39 cellular contexts compared by ENCODE assay signal in genomic region chr1:12644829-12645228, GRCh38. TPM values are rescaled to one million over a fixed set of nuclear protein-coding genes. Genes with fewer than 3 reads are reported as not detected.
"Had no signal": no experiment of that assay in that cellular context is flagged by ENCODE, and none has a peak within 500 bp of the region (broad histone marks: within the 10 kb centered on the region; RNA-seq: fewer than 3 reads in every experiment).

No MANE protein-coding gene starts in this region.

- DNase-seq: activated CD4-positive, alpha-beta memory T cell treated with anti-CD3 and anti-CD28 coated beads, Interleukin-2, amount 10 ng/mL, durations not matched to agents 7 days and 5 days; activated CD4-positive, alpha-beta T cell treated with anti-CD3 and anti-CD28 coated beads for 1 hour; activated CD4-positive, alpha-beta T cell treated with anti-CD3 and anti-CD28 coated beads for 36 hours; activated CD4-positive, alpha-beta T cell treated with anti-CD3 and anti-CD28 coated beads for 48 hours; activated CD4-positive, alpha-beta T cell treated with anti-CD3 and anti-CD28 coated beads, Interleukin-2, amount 10 ng/mL, durations not matched to agents 7 days and 5 days; activated CD4-positive, alpha-beta T cell treated with anti-CD3 and anti-CD28 coated beads, Interleukin-2, amount 50 U/mL, for 48 hours; activated CD4-positive, CD25-positive, alpha-beta regulatory T cell; activated CD8-positive, alpha-beta memory T cell treated with anti-CD3 and anti-CD28 coated beads for 24 hours; activated CD8-positive, alpha-beta memory T cell treated with anti-CD3 and anti-CD28 coated beads, Interleukin-2, amount 10 ng/mL, durations not matched to agents 7 days and 5 days; activated CD8-positive, alpha-beta memory T cell treated with anti-CD3 and anti-CD28 coated beads, Interleukin-2, amount 50 U/mL, for 48 hours; activated CD8-positive, alpha-beta T cell treated with anti-CD3 and anti-CD28 coated beads, Interleukin-2, amount 10 ng/mL, durations not matched to agents 7 days and 5 days; activated effector memory CD4-positive, alpha-beta T cell treated with Interleukin-2 at 50 U/mL for 16 hours; activated gamma-delta T cell; activated naive CD4-positive, alpha-beta T cell treated with anti-CD3 and anti-CD28 coated beads, Interleukin-2, amount 10 ng/mL, durations not matched to agents 7 days and 5 days; activated naive CD4-positive, alpha-beta T cell treated with Interleukin-2 at 50 U/mL for 16 hours; activated naive CD8-positive, alpha-beta T cell treated with anti-CD3 and anti-CD28 coated beads, Interleukin-2, amount 10 ng/mL, durations not matched to agents 7 days and 5 days; activated naive CD8-positive, alpha-beta T cell treated with anti-CD3 and anti-CD28 coated beads, Interleukin-2, amount 50 U/mL, for 24 hours; activated T-cell treated with anti-CD3 and anti-CD28 coated beads, Interleukin-2, amount 50 U/mL, for 24 hours; activated T-cell treated with anti-CD3 and anti-CD28 coated beads, Interleukin-2, amount 50 U/mL, for 48 hours; amygdala; anterior cingulate cortex; caudate nucleus; cerebellar nuclear complex; T-helper 2 cell; T-helper 9 cell had no signal

- H3K4me1 ChIP-seq: ascending aorta had no signal

- H3K27me3 ChIP-seq: ascending aorta had no signal

- H3K27ac ChIP-seq: ascending aorta, cardiac muscle cell, VCaP had no signal

- H3K27me3 Mint-ChIP-seq: activated naive CD4-positive, alpha-beta T cell treated with anti-CD3 and anti-CD28 coated beads, Interleukin-2, amount 50 U/mL, for 24 hours had no signal

- H3K4me1 Mint-ChIP-seq: activated CD4-positive, alpha-beta memory T cell treated with anti-CD3 and anti-CD28 coated beads, Interleukin-2, amount 10 ng/mL, durations not matched to agents 7 days and 5 days; activated CD4-positive, alpha-beta T cell treated with anti-CD3 and anti-CD28 coated beads for 36 hours; activated CD4-positive, alpha-beta T cell treated with anti-CD3 and anti-CD28 coated beads, Interleukin-2, amount 10 ng/mL, durations not matched to agents 7 days and 5 days; activated CD8-positive, alpha-beta memory T cell treated with anti-CD3 and anti-CD28 coated beads, Interleukin-2, amount 10 ng/mL, durations not matched to agents 7 days and 5 days; activated naive CD4-positive, alpha-beta T cell treated with anti-CD3 and anti-CD28 coated beads, Interleukin-2, amount 10 ng/mL, durations not matched to agents 7 days and 5 days; activated naive CD4-positive, alpha-beta T cell treated with anti-CD3 and anti-CD28 coated beads, Interleukin-2, amount 50 U/mL, for 24 hours; activated naive CD8-positive, alpha-beta T cell treated with anti-CD3 and anti-CD28 coated beads, Interleukin-2, amount 10 ng/mL, durations not matched to agents 7 days and 5 days; activated naive CD8-positive, alpha-beta T cell treated with anti-CD3 and anti-CD28 coated beads, Interleukin-2, amount 50 U/mL, for 24 hours; central memory CD8-positive, alpha-beta T cell had no signal

- ATAC-seq: activated CD4-positive, alpha-beta T cell treated with anti-CD3 and anti-CD28 coated beads for 36 hours; activated CD4-positive, CD25-positive, alpha-beta regulatory T cell treated with anti-CD3 and anti-CD28 coated beads, Interleukin-2, amount 50 U/mL, for 24 hours; activated CD8-positive, alpha-beta T cell treated with anti-CD3 and anti-CD28 coated beads, Interleukin-2, amount 10 ng/mL, durations not matched to agents 7 days and 5 days; activated naive CD8-positive, alpha-beta T cell treated with anti-CD3 and anti-CD28 coated beads, Interleukin-2, amount 50 U/mL, for 24 hours had no signal

- H3K27ac Mint-ChIP-seq: activated CD4-positive, alpha-beta memory T cell treated with anti-CD3 and anti-CD28 coated beads, Interleukin-2, amount 10 ng/mL, durations not matched to agents 7 days and 5 days; activated CD4-positive, alpha-beta T cell treated with anti-CD3 and anti-CD28 coated beads for 36 hours; activated CD4-positive, alpha-beta T cell treated with anti-CD3 and anti-CD28 coated beads, Interleukin-2, amount 10 ng/mL, durations not matched to agents 7 days and 5 days; activated CD8-positive, alpha-beta memory T cell treated with anti-CD3 and anti-CD28 coated beads, Interleukin-2, amount 10 ng/mL, durations not matched to agents 7 days and 5 days; activated CD8-positive, alpha-beta T cell treated with anti-CD3 and anti-CD28 coated beads, Interleukin-2, amount 10 ng/mL, durations not matched to agents 7 days and 5 days; activated naive CD4-positive, alpha-beta T cell treated with anti-CD3 and anti-CD28 coated beads, Interleukin-2, amount 10 ng/mL, durations not matched to agents 7 days and 5 days; activated naive CD8-positive, alpha-beta T cell; activated naive CD8-positive, alpha-beta T cell treated with anti-CD3 and anti-CD28 coated beads, Interleukin-2, amount 10 ng/mL, durations not matched to agents 7 days and 5 days; activated naive CD8-positive, alpha-beta T cell treated with anti-CD3 and anti-CD28 coated beads, Interleukin-2, amount 50 U/mL, for 24 hours; activated T-cell treated with anti-CD3 and anti-CD28 coated beads, Interleukin-2, amount 50 U/mL, for 24 hours; activated T-helper 2 cell treated with anti-CD3 and anti-CD28 coated beads, Interferon-gamma antibody, Interleukin-2, Interleukin-4, amounts not matched to agents 10 μg/mL and 5 μg/mL and 100 μg/mL, durations not matched to agents 14 hours and 24 hours and 36 hours; brain; T-helper 1 cell treated with Interleukin-12 subunit alpha and Interleukin-12 subunit beta and Interleukin-4 antibody, amounts not matched to agents 30 μg/mL and 1 μg/mL, for 36 hours; T-helper 2 cell treated with Interferon-gamma antibody and Interleukin-4, amounts not matched to agents 5 μg/mL and 100 μg/mL, for 36 hours had no signal

- H3K4me3 Mint-ChIP-seq: activated CD4-positive, alpha-beta memory T cell treated with anti-CD3 and anti-CD28 coated beads, Interleukin-2, amount 10 ng/mL, durations not matched to agents 7 days and 5 days; activated CD4-positive, alpha-beta T cell treated with anti-CD3 and anti-CD28 coated beads for 36 hours; activated CD4-positive, alpha-beta T cell treated with anti-CD3 and anti-CD28 coated beads, Interleukin-2, amount 10 ng/mL, durations not matched to agents 7 days and 5 days; activated CD8-positive, alpha-beta memory T cell treated with anti-CD3 and anti-CD28 coated beads, Interleukin-2, amount 10 ng/mL, durations not matched to agents 7 days and 5 days; activated CD8-positive, alpha-beta T cell treated with anti-CD3 and anti-CD28 coated beads, Interleukin-2, amount 10 ng/mL, durations not matched to agents 7 days and 5 days; activated naive CD4-positive, alpha-beta T cell treated with anti-CD3 and anti-CD28 coated beads, Interleukin-2, amount 10 ng/mL, durations not matched to agents 7 days and 5 days; activated naive CD4-positive, alpha-beta T cell treated with anti-CD3 and anti-CD28 coated beads, Interleukin-2, amount 50 U/mL, for 24 hours; activated naive CD8-positive, alpha-beta T cell; activated naive CD8-positive, alpha-beta T cell treated with anti-CD3 and anti-CD28 coated beads, Interleukin-2, amount 10 ng/mL, durations not matched to agents 7 days and 5 days; activated naive CD8-positive, alpha-beta T cell treated with anti-CD3 and anti-CD28 coated beads, Interleukin-2, amount 50 U/mL, for 24 hours; activated T-cell treated with anti-CD3 and anti-CD28 coated beads, Interleukin-2, amount 50 U/mL, for 24 hours; brain; central memory CD8-positive, alpha-beta T cell; T-helper 1 cell treated with Interleukin-12 subunit alpha and Interleukin-12 subunit beta and Interleukin-4 antibody, amounts not matched to agents 30 μg/mL and 1 μg/mL, for 36 hours; T-helper 2 cell treated with Interferon-gamma antibody and Interleukin-4, amounts not matched to agents 5 μg/mL and 100 μg/mL, for 36 hours had no signal

- H3K36me3 Mint-ChIP-seq: activated naive CD4-positive, alpha-beta T cell treated with anti-CD3 and anti-CD28 coated beads, Interleukin-2, amount 50 U/mL, for 24 hours; activated naive CD8-positive, alpha-beta T cell treated with anti-CD3 and anti-CD28 coated beads, Interleukin-2, amount 10 ng/mL, durations not matched to agents 7 days and 5 days; brain had no signal

- H3K36me3 ChIP-seq: ascending aorta, cardiac muscle cell had no signal

- H3K4me3 ChIP-seq: ascending aorta, cardiac muscle cell had no signal

- FAIRE-seq: bronchial epithelial cell, TTC549 had no signal

RNA-seq across cellular contexts. Expression of gene AADACL4, which starts 0.9 kb away (rescaled TPM):
- total RNA-seq: activated CD4-positive, alpha-beta memory T cell treated with anti-CD3 and anti-CD28 coated beads, Interleukin-2, amount 10 ng/mL, durations not matched to agents 7 days and 5 days; activated CD4-positive, alpha-beta T cell treated with anti-CD3 and anti-CD28 coated beads for 36 hours; activated CD4-positive, alpha-beta T cell treated with anti-CD3 and anti-CD28 coated beads, Interleukin-2, amount 10 ng/mL, durations not matched to agents 7 days and 5 days; activated CD8-positive, alpha-beta memory T cell treated with anti-CD3 and anti-CD28 coated beads, Interleukin-2, amount 10 ng/mL, durations not matched to agents 7 days and 5 days; activated CD8-positive, alpha-beta T cell treated with anti-CD3 and anti-CD28 coated beads, Interleukin-2, amount 10 ng/mL, durations not matched to agents 7 days and 5 days; activated naive CD8-positive, alpha-beta T cell treated with anti-CD3 and anti-CD28 coated beads, Interleukin-2, amount 10 ng/mL, durations not matched to agents 7 days and 5 days; activated T-helper 2 cell treated with anti-CD3 and anti-CD28 coated beads, Interferon-gamma antibody, Interleukin-2, Interleukin-4, amounts not matched to agents 10 μg/mL and 5 μg/mL and 100 μg/mL, durations not matched to agents 14 hours and 24 hours and 36 hours; ascending aorta; bronchial epithelial cell; cardiac muscle cell; chondrocyte had no signal
- polyA plus RNA-seq: cardiac muscle cell had no signal
